ENCODE assay signal across 8 cellular contexts in the genomic region with DNA sequence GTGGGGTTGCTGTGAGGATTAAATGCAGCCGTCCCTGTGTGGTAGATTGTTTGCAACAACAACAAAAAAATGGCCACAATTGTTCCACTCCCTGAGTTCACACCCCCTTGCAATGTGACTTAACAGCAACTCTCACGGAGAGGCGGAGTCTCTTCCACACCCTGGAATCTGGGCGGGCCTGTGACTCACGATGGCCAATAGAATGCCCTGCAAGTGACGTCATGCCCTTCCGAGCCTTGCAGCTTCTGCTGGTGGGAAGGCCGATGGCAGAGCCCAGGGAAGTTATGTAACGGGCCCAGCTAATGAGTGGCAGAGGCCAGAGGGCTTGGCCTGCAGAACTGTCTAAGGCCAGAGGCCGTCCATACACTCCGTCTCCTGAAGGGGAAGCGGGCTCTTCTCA.
DNase-seq lines count a peak whose midpoint lies in the region; ATAC-seq and TF ChIP-seq lines count a peak whose summit lies in the region.

No MANE protein-coding gene starts in this region.

- ATAC-seq in aorta (ENCODE audit: low FRiP score), result peak; percentile 91
- ATAC-seq in GM19035 (IDR thresholded peaks at IDR 0.05; ENCODE audit: unreplicated experiment), result no peak
- ATAC-seq in GM18505 (IDR thresholded peaks at IDR 0.05; ENCODE audit: unreplicated experiment), result no peak

- H3K4me3 ChIP-seq in LNCaP clone FGC (ENCODE audit: low read depth, low read length) (peak overlapping the region; percentile 44), esophagus muscularis mucosa (no peak overlapping the region), aorta (ENCODE audit: low read length in 2 of 2) (no peak overlapping the region)

- no peak for TF ChIP-seq EP300 in esophagus muscularis mucosa (IDR thresholded peaks at IDR 0.05)

- H3K27ac ChIP-seq in esophagus muscularis mucosa (replicated peaks in 1 of 4), result peak overlapping the region; percentile 1 to 59 (median 56)
- no peak overlapping the region for H3K27ac ChIP-seq in aorta (ENCODE audit: low read depth in 1 of 2, low read length in 2 of 2)

- TF ChIP-seq POLR2A in esophagus muscularis mucosa (IDR thresholded peaks at IDR 0.05; ENCODE audit: low read depth) (no peak), GM18505 (IDR thresholded peaks at IDR 0.05; ENCODE audit: borderline replicate concordance, extremely low read depth, insufficient read depth, insufficient read length) (no peak)

- peaks cover 9 to 16% (median 15%) of the 10 kb centered on the region in 4 donors for H3K4me1 ChIP-seq in esophagus muscularis mucosa
- H3K4me1 ChIP-seq in aorta (ENCODE audit: control insufficient read depth in 1 of 2, insufficient read depth in 2 of 2, low read length in 2 of 2), result no peaks in the 10 kb centered on the region

- H3K27me3 ChIP-seq in esophagus muscularis mucosa (peaks cover 0 to 32% (median 0%) of the 10 kb centered on the region in 4 donors), aorta (ENCODE audit: control insufficient read depth in 1 of 2, insufficient read depth in 2 of 2, low read length in 1 of 2) (no peaks in the 10 kb centered on the region)

- intact Hi-C loops in esophagus muscularis mucosa (cut with DNase I) (no loop called here), aorta (cut with DNase I) (no loop called here)

- peak; percentile 94 for DNase-seq in COLO829 (ENCODE audit: low spot score)
- DNase-seq in LNCaP clone FGC (ENCODE audit: low read depth), result peak; percentile 100
- peak; percentile 95 for DNase-seq in SK-MEL-5 (ENCODE audit: low read depth, low spot score)
- DNase-seq in esophagus muscularis mucosa (ENCODE audit: extremely low spot score), result no peak
- DNase-seq in midbrain (lab: John Stamatoyannopoulos, UW), result peak; percentile 34
- DNase-seq in aorta, result peak; percentile 93 to 98

- TF ChIP-seq CTCF in LNCaP clone FGC (IDR thresholded peaks at IDR 0.05; ENCODE audit: control insufficient read depth, extremely low read depth, insufficient read depth) (no peak), esophagus muscularis mucosa (IDR thresholded peaks at IDR 0.05) (no peak)

- H3K36me3 ChIP-seq in esophagus muscularis mucosa (no peaks in the 10 kb centered on the region), aorta (ENCODE audit: control insufficient read depth in 1 of 2, insufficient read depth in 2 of 2, low read length in 1 of 2) (no peaks in the 10 kb centered on the region)

- WGBS in esophagus muscularis mucosa, result 44% methylated on average over 4 of the region's 12 CpGs
- WGBS in aorta, 2 donors, result 37 to 41% methylated on average over 12 of the region's 12 CpGs

- no peaks in the 10 kb centered on the region for H3K9me3 ChIP-seq in esophagus muscularis mucosa
- H3K9me3 ChIP-seq in aorta (ENCODE audit: control insufficient read depth, low read length), result no peaks in the 10 kb centered on the region

- in situ Hi-C loops in SK-MEL-5 (cut with HindIII; ENCODE audit: low pct_unique_long_range_greater_than_20kb, low sequenced_read_pairs), result no loop called here

Comparison
In these comparisons a context has a peak if more than half of its experiments do, and no peak if none do; other contexts are left out.
1. H3K27ac ChIP-seq: peak in esophagus muscularis mucosa (4 of 4); none in aorta (0 of 2).